In the genomic region with DNA sequence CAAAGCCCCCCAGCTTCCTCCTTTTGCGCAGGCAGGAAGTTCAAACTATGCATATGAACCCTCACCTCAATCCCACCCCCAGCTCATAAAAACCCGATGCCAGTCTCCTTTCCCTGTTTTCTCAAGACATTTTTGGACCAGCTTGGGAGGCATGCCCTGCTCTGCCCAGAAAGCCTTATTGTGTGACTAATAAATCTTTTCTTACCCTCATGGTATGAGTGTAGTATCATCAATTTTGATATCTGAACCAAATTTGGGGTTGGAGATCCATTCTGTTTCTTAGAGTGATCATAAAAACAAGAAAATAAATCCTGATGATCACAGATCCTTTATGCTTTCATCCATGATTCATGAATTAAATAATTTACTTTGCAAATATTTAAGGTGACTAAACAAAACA, we compare ENCODE assay signal across 35 cellular contexts.
DNase-seq lines count a peak whose midpoint lies in the region; ATAC-seq, FAIRE-seq and TF ChIP-seq lines count a peak whose summit lies in the region.
"Had no signal": no experiment of that assay in that cellular context is flagged by ENCODE, and none has a peak within 500 bp of the region (broad histone marks: within the 10 kb centered on the region; RNA-seq: fewer than 3 reads in every experiment).

No MANE protein-coding gene starts in this region.

- H3F3A ChIP-seq in PC-3 (ENCODE audit: low read length, unreplicated experiment), result no peaks in the 10 kb centered on the region

- H3K4me3 ChIP-seq in PC-3 (ENCODE audit: low read length) (peak overlapping the region; percentile 41; the same call in 1 of the 2 replicates), bronchial epithelial cell (ENCODE audit: low read depth, low read length) (no peak overlapping the region), upper lobe of left lung (no peak overlapping the region)
- H3K4me3 ChIP-seq: A549; BLaER1; BLaER1 treated with 17β-estradiol and CSF1 and Interleukin-3, amounts not matched to agents 10 nM and 100 nM had no signal

- H3K27ac ChIP-seq in PC-3 (ENCODE audit: low read length), result peak overlapping the region; percentile 77
- no peak overlapping the region for H3K27ac ChIP-seq in upper lobe of left lung
- H3K27ac ChIP-seq: 22Rv1; A549; BLaER1; BLaER1 treated with 17β-estradiol and CSF1 and Interleukin-3, amounts not matched to agents 10 nM and 100 nM; C4-2B had no signal

- H4K20me1 ChIP-seq in PC-3 (ENCODE audit: low read length), result no peaks in the 10 kb centered on the region
- H4K20me1 ChIP-seq: BLaER1; BLaER1 treated with 17β-estradiol and CSF1 and Interleukin-3, amounts not matched to agents 10 nM and 100 nM had no signal

- no peaks in the 10 kb centered on the region for H3K9me2 ChIP-seq in PC-3 (replicated peaks; ENCODE audit: low read length)

- H3K4me2 ChIP-seq in PC-3 (ENCODE audit: low read length), result peak overlapping the region; percentile 76
- H3K4me2 ChIP-seq: A549; BLaER1; BLaER1 treated with 17β-estradiol and CSF1 and Interleukin-3, amounts not matched to agents 10 nM and 100 nM had no signal

- TF ChIP-seq EP300 in upper lobe of left lung (IDR thresholded peaks at IDR 0.05), result no peak

- H3K27ac Mint-ChIP-seq in neural crest cell (ENCODE audit: unreplicated experiment) (peak overlapping the region; percentile 90), endothelial cell (ENCODE audit: unreplicated experiment) (no peak overlapping the region)
- H3K27ac Mint-ChIP-seq: B cell; CD4-positive, alpha-beta memory T cell; CD4-positive, alpha-beta T cell; CD4-positive, CD25-positive, alpha-beta regulatory T cell; CD8-positive, alpha-beta memory T cell; CD8-positive, alpha-beta T cell had no signal

- H3K36me3 Mint-ChIP-seq in neural crest cell (ENCODE audit: low read depth) (no peaks in the 10 kb centered on the region), endothelial cell (ENCODE audit: low read depth, unreplicated experiment) (no peaks in the 10 kb centered on the region)
- H3K36me3 Mint-ChIP-seq: CD14-positive monocyte; CD4-positive, alpha-beta memory T cell; CD4-positive, CD25-positive, alpha-beta regulatory T cell; CD8-positive, alpha-beta memory T cell; CD8-positive, alpha-beta T cell had no signal

- H3K9me3 Mint-ChIP-seq in neural crest cell (peaks cover 3% of the 10 kb centered on the region), endothelial cell (ENCODE audit: unreplicated experiment) (peaks cover 8% of the 10 kb centered on the region)

- no TSS peak for BruUV-seq in PC-3 (replicated peaks; lab: Mats Ljungman, UMichigan)

- H3K4me1 ChIP-seq in PC-3 (ENCODE audit: insufficient read depth, low read length) (peaks cover 26% of the 10 kb centered on the region), upper lobe of left lung (no peaks in the 10 kb centered on the region)
- H3K4me1 ChIP-seq: A549; BE2C; BLaER1; BLaER1 treated with 17β-estradiol and CSF1 and Interleukin-3, amounts not matched to agents 10 nM and 100 nM; Caco-2 had no signal

- FAIRE-seq in bronchial epithelial cell (lab: Jason Lieb, UNC), result no peak
- FAIRE-seq in RCC 7860 (lab: Jason Lieb, UNC), result no peak
- FAIRE-seq: A204.1, A549, D721Med had no signal

- H2AFZ ChIP-seq in PC-3 (ENCODE audit: low read length), result peak overlapping the region; percentile 62

- POLR2A ChIA-PET in PC-3 (lab: Charles Lee; ENCODE audit: unreplicated experiment), result interaction anchor here (1.1 kb wide), 1 partner anchor 461 kb away, joined by 3 read pairs; a partner anchor contains a TSS

- CTCF ChIA-PET in PC-3 (lab: Charles Lee), result no interaction called here

- TF ChIP-seq POLR2A in upper lobe of left lung (IDR thresholded peaks at IDR 0.05), result no peak

- H3K4me3 Mint-ChIP-seq in neural crest cell (no peak overlapping the region), endothelial cell (ENCODE audit: unreplicated experiment) (no peak overlapping the region)
- H3K4me3 Mint-ChIP-seq: B cell; CD14-positive monocyte; CD4-positive, alpha-beta memory T cell; CD4-positive, alpha-beta T cell; CD4-positive, CD25-positive, alpha-beta regulatory T cell; CD8-positive, alpha-beta memory T cell; CD8-positive, alpha-beta T cell had no signal

- 78 to 84% methylated on average over 2 of the region's 2 CpGs for WGBS in upper lobe of left lung, 2 donors

- intact Hi-C loops in PC-3 (cut with micrococcal nuclease), result loop anchor here (1.0 to 10.0 kb wide), 5 partner anchors 47 to 462 kb away; a partner anchor contains a TSS

- H3K27me3 Mint-ChIP-seq in neural crest cell (ENCODE audit: low read depth) (no peaks in the 10 kb centered on the region), endothelial cell (ENCODE audit: unreplicated experiment) (peaks cover 1% of the 10 kb centered on the region)
- H3K27me3 Mint-ChIP-seq: B cell; CD4-positive, alpha-beta memory T cell; CD4-positive, alpha-beta T cell; CD4-positive, CD25-positive, alpha-beta regulatory T cell; CD8-positive, alpha-beta memory T cell had no signal

- TF ChIP-seq CTCF in PC-3 (conservative IDR thresholded peaks at IDR 0.05; ENCODE audit: low read depth, low read length) (no peak), bronchial epithelial cell (IDR thresholded peaks at IDR 0.05; ENCODE audit: insufficient read depth, low read length, severe bottlenecking) (no peak), neural crest cell (conservative IDR thresholded peaks at IDR 0.05) (no peak), upper lobe of left lung (IDR thresholded peaks at IDR 0.05) (no peak), endothelial cell (IDR thresholded peaks at IDR 0.05; ENCODE audit: unreplicated experiment) (no peak)

- H3K9me3 ChIP-seq in PC-3 (ENCODE audit: low read length) (no peaks in the 10 kb centered on the region), upper lobe of left lung (no peaks in the 10 kb centered on the region)
- H3K9me3 ChIP-seq: A549, BE2C, BLaER1, Caco-2 had no signal

- peak overlapping the region; percentile 19 for H3K9ac ChIP-seq in PC-3 (ENCODE audit: low read length)
- H3K9ac ChIP-seq: BLaER1; BLaER1 treated with 17β-estradiol and CSF1 and Interleukin-3, amounts not matched to agents 10 nM and 100 nM had no signal

- peak; percentile 74 for ATAC-seq in PC-3
- no peak for ATAC-seq in upper lobe of left lung (ENCODE audit: low FRiP score in 2 of 2)
- ATAC-seq: A549; CD8-positive, alpha-beta T cell had no signal

- H3K4me1 Mint-ChIP-seq in neural crest cell (no peaks in the 10 kb centered on the region), endothelial cell (ENCODE audit: unreplicated experiment) (no peaks in the 10 kb centered on the region)
- H3K4me1 Mint-ChIP-seq: B cell; CD14-positive monocyte; CD4-positive, alpha-beta memory T cell; CD4-positive, CD25-positive, alpha-beta regulatory T cell; CD8-positive, alpha-beta memory T cell had no signal

- no peaks in the 10 kb centered on the region for H3K79me2 ChIP-seq in PC-3 (ENCODE audit: low read length)

- peak; percentile 60 for DNase-seq in PC-3
- DNase-seq in bronchial epithelial cell (ENCODE audit: low read depth), result peak; percentile 32
- DNase-seq in neural crest cell (ENCODE audit: low read depth, low spot score), result no peak
- DNase-seq in upper lobe of left lung, result no peak
- DNase-seq in endothelial cell (ENCODE audit: low spot score), result no peak
- no peak for DNase-seq in RCC 7860 (ENCODE audit: low spot score)
- DNase-seq: 8988T; ACHN; AML-193; BE2C; C1 segment of cervical spinal cord; Caco-2; Calu3; CD4-positive, alpha-beta memory T cell; CD4-positive, alpha-beta T cell; CD4-positive, CD25-positive, alpha-beta regulatory T cell; CD8-positive, alpha-beta memory T cell; CD8-positive, alpha-beta T cell; COR-L47; DMS 273 treated with DMSO at 0.1 percent for 48 hours; DMS153; DMS53; DMS79; DMS79 treated with DMSO at 0.1 percent for 48 hours; DND-41; EL had no signal

- H3K36me3 ChIP-seq in PC-3 (ENCODE audit: low read depth, low read length), result no peaks in the 10 kb centered on the region
- no peaks in the 10 kb centered on the region for H3K36me3 ChIP-seq in bronchial epithelial cell (ENCODE audit: control insufficient read depth, insufficient read depth, low read length)
- no peaks in the 10 kb centered on the region for H3K36me3 ChIP-seq in upper lobe of left lung
- H3K36me3 ChIP-seq: BE2C; BLaER1; BLaER1 treated with 17β-estradiol and CSF1 and Interleukin-3, amounts not matched to agents 10 nM and 100 nM had no signal

- H3K27me3 ChIP-seq in PC-3 (ENCODE audit: low read length) (no peaks in the 10 kb centered on the region), bronchial epithelial cell (ENCODE audit: control insufficient read depth, insufficient read depth, low read length) (no peaks in the 10 kb centered on the region), upper lobe of left lung (no peaks in the 10 kb centered on the region)
- H3K27me3 ChIP-seq: BE2C; BLaER1; BLaER1 treated with 17β-estradiol and CSF1 and Interleukin-3, amounts not matched to agents 10 nM and 100 nM had no signal

Comparison
In these comparisons a context has a peak if more than half of its experiments do, and no peak if none do; other contexts are left out.
1. DNase-seq: peak in PC-3 (single experiment) and bronchial epithelial cell (single experiment); none in neural crest cell (single experiment), upper lobe of left lung (0 of 2), endothelial cell (single experiment) and RCC 7860 (single experiment).